ENCODE assay signal across 1 cellular context in genomic region chr17:49227436-49228261, GRCh38.
TF ChIP-seq lines count a peak whose summit lies in the region.

No MANE protein-coding gene starts in this region.

TF ChIP-seq in GM12878, 131 proteins besides CTCF, POLR2A, EP300 and RAD21 (continued from another document and continues in another):
- TF ChIP-seq, protein P1, sequence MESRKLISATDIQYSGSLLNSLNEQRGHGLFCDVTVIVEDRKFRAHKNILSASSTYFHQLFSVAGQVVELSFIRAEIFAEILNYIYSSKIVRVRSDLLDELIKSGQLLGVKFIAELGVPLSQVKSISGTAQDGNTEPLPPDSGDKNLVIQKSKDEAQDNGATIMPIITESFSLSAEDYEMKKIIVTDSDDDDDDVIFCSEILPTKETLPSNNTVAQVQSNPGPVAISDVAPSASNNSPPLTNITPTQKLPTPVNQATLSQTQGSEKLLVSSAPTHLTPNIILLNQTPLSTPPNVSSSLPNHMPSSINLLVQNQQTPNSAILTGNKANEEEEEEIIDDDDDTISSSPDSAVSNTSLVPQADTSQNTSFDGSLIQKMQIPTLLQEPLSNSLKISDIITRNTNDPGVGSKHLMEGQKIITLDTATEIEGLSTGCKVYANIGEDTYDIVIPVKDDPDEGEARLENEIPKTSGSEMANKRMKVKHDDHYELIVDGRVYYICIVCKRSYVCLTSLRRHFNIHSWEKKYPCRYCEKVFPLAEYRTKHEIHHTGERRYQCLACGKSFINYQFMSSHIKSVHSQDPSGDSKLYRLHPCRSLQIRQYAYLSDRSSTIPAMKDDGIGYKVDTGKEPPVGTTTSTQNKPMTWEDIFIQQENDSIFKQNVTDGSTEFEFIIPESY (IDR thresholded peaks at IDR 0.05): no peak
- TF ChIP-seq, protein P2, sequence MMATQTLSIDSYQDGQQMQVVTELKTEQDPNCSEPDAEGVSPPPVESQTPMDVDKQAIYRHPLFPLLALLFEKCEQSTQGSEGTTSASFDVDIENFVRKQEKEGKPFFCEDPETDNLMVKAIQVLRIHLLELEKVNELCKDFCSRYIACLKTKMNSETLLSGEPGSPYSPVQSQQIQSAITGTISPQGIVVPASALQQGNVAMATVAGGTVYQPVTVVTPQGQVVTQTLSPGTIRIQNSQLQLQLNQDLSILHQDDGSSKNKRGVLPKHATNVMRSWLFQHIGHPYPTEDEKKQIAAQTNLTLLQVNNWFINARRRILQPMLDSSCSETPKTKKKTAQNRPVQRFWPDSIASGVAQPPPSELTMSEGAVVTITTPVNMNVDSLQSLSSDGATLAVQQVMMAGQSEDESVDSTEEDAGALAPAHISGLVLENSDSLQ (IDR thresholded peaks at IDR 0.05): peak; percentile 33; the same call in 1 of the 2 replicates
- TF ChIP-seq JUNB (IDR thresholded peaks at IDR 0.05): no peak
- peak in 1 of 2 experiments; percentile 36; a peak in 1 of 4 replicates for TF ChIP-seq IKZF2 (IDR thresholded peaks at IDR 0.05)
- no peak for TF ChIP-seq RUNX3 (IDR thresholded peaks at IDR 0.05; ENCODE audit: low read length)
- no peak for TF ChIP-seq GABPA (IDR thresholded peaks at IDR 0.05; ENCODE audit: low read depth)
- TF ChIP-seq YY1 (IDR thresholded peaks at IDR 0.05; ENCODE audit: low read depth, low read length): peak; percentile 54; the same call in 1 of the 2 replicates
- TF ChIP-seq RFX5 (IDR thresholded peaks at IDR 0.05; ENCODE audit: low read depth, low read length): no peak
- no peak for TF ChIP-seq SIX5 (IDR thresholded peaks at IDR 0.05; ENCODE audit: low read depth, low read length, severe bottlenecking)
- TF ChIP-seq TBL1XR1 (IDR thresholded peaks at IDR 0.05; ENCODE audit: low read depth, low read length): no peak
- no peak; the same call in 2 of the 3 replicates for TF ChIP-seq POU2F2 (IDR thresholded peaks at IDR 0.05; ENCODE audit: borderline replicate concordance, low read depth, low read length)
- TF ChIP-seq, protein P3, sequence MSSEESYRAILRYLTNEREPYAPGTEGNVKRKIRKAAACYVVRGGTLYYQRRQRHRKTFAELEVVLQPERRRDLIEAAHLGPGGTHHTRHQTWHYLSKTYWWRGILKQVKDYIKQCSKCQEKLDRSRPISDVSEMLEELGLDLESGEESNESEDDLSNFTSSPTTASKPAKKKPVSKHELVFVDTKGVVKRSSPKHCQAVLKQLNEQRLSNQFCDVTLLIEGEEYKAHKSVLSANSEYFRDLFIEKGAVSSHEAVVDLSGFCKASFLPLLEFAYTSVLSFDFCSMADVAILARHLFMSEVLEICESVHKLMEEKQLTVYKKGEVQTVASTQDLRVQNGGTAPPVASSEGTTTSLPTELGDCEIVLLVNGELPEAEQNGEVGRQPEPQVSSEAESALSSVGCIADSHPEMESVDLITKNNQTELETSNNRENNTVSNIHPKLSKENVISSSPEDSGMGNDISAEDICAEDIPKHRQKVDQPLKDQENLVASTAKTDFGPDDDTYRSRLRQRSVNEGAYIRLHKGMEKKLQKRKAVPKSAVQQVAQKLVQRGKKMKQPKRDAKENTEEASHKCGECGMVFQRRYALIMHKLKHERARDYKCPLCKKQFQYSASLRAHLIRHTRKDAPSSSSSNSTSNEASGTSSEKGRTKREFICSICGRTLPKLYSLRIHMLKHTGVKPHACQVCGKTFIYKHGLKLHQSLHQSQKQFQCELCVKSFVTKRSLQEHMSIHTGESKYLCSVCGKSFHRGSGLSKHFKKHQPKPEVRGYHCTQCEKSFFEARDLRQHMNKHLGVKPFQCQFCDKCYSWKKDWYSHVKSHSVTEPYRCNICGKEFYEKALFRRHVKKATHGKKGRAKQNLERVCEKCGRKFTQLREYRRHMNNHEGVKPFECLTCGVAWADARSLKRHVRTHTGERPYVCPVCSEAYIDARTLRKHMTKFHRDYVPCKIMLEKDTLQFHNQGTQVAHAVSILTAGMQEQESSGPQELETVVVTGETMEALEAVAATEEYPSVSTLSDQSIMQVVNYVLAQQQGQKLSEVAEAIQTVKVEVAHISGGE (CRISPR knock-in tag; IDR thresholded peaks at IDR 0.05): no peak
- TF ChIP-seq, protein P4, sequence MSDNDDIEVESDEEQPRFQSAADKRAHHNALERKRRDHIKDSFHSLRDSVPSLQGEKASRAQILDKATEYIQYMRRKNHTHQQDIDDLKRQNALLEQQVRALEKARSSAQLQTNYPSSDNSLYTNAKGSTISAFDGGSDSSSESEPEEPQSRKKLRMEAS (IDR thresholded peaks at IDR 0.05; ENCODE audit: low read depth, low read length): no peak
- TF ChIP-seq RELA (IDR thresholded peaks at IDR 0.05; ENCODE audit: borderline replicate concordance, partially characterized antibody): no peak
- TF ChIP-seq SIN3A (IDR thresholded peaks at IDR 0.05; ENCODE audit: low read depth, low read length): no peak
- TF ChIP-seq BCLAF1 (IDR thresholded peaks at IDR 0.05): no peak
- no peak; the same call in 1 of the 2 replicates for TF ChIP-seq ZNF687 (IDR thresholded peaks at IDR 0.05)
- TF ChIP-seq BMI1 (IDR thresholded peaks at IDR 0.05; ENCODE audit: borderline replicate concordance): no peak
- no peak for TF ChIP-seq HDAC6 (IDR thresholded peaks at IDR 0.05; ENCODE audit: unreplicated experiment)
- no peak for TF ChIP-seq E4F1 (IDR thresholded peaks at IDR 0.05; ENCODE audit: borderline replicate concordance, partially characterized antibody)
- TF ChIP-seq HCFC1 (IDR thresholded peaks at IDR 0.05; ENCODE audit: low read length): no peak
- no peak for TF ChIP-seq IRF4 (IDR thresholded peaks at IDR 0.05; ENCODE audit: low read depth, low read length)
- no peak for TF ChIP-seq MTA2 (IDR thresholded peaks at IDR 0.05; ENCODE audit: low read depth)
- peak in 1 of 2 experiments; percentile 88; a peak in 2 of 4 replicates for TF ChIP-seq ETV6 (conservative IDR thresholded peaks at IDR 0.05 in 1 of 2, IDR thresholded peaks at IDR 0.05 in 1 of 2; ENCODE audit: borderline replicate concordance in 1 of 2, low read depth in 1 of 2)
- TF ChIP-seq MTA3 (IDR thresholded peaks at IDR 0.05; ENCODE audit: borderline replicate concordance, low read length): peak; percentile 63; the same call in 1 of the 2 replicates
- TF ChIP-seq USF1 (IDR thresholded peaks at IDR 0.05; ENCODE audit: borderline replicate concordance, extremely low read length, insufficient read depth, low read depth, low read length): no peak
- no peak for TF ChIP-seq NRF1 (conservative IDR thresholded peaks at IDR 0.05; ENCODE audit: low read depth, low read length)
- TF ChIP-seq ASH2L (IDR thresholded peaks at IDR 0.05; ENCODE audit: borderline replicate concordance, low read depth): no peak
- TF ChIP-seq HDGF (IDR thresholded peaks at IDR 0.05): no peak
- 0 out of 2 replicates have a peak, but pooled peaks have one; percentile 41 for TF ChIP-seq PML (IDR thresholded peaks at IDR 0.05; ENCODE audit: low read length)
- TF ChIP-seq, protein P5, sequence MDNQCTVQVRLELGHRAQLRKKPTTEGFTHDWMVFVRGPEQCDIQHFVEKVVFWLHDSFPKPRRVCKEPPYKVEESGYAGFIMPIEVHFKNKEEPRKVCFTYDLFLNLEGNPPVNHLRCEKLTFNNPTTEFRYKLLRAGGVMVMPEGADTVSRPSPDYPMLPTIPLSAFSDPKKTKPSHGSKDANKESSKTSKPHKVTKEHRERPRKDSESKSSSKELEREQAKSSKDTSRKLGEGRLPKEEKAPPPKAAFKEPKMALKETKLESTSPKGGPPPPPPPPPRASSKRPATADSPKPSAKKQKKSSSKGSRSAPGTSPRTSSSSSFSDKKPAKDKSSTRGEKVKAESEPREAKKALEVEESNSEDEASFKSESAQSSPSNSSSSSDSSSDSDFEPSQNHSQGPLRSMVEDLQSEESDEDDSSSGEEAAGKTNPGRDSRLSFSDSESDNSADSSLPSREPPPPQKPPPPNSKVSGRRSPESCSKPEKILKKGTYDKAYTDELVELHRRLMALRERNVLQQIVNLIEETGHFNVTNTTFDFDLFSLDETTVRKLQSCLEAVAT (IDR thresholded peaks at IDR 0.05): no peak
- no peak for TF ChIP-seq ZNF217 (IDR thresholded peaks at IDR 0.05)
- TF ChIP-seq ZNF592 (IDR thresholded peaks at IDR 0.05): no peak
